ENCODE assay signal across 13 cellular contexts in genomic region chr12:69247253-69248018, GRCh38. TPM values are rescaled to one million over a fixed set of nuclear protein-coding genes. Genes with fewer than 3 reads are reported as not detected.
DNase-seq lines count a peak whose midpoint lies in the region; ATAC-seq, FAIRE-seq and TF ChIP-seq lines count a peak whose summit lies in the region.
"Had no signal": no experiment of that assay in that cellular context is flagged by ENCODE, and none has a peak within 500 bp of the region (broad histone marks: within the 10 kb centered on the region; RNA-seq: fewer than 3 reads in every experiment).

No MANE protein-coding gene starts in this region.

- H3K4me1 Mint-ChIP-seq in CD4-positive, alpha-beta memory T cell, result peaks cover 55 to 87% (median 76%) of the 10 kb centered on the region in 4 donors
- H3K4me1 Mint-ChIP-seq in activated naive CD8-positive, alpha-beta T cell treated with anti-CD3 and anti-CD28 coated beads for 36 hours, result peaks cover 79% of the 10 kb centered on the region
- H3K4me1 Mint-ChIP-seq in naive B cell, result peaks cover 45 to 80% (median 69%) of the 10 kb centered on the region in 3 donors

- H3K27me3 ChIP-seq in CD4-positive, alpha-beta memory T cell (ENCODE audit: insufficient read depth, low read length), result no peaks in the 10 kb centered on the region

- intact Hi-C loops in CD4-positive, alpha-beta memory T cell (cut with micrococcal nuclease), result no loop called here

- no peak overlapping the region for H3K4me3 ChIP-seq in CD4-positive, alpha-beta memory T cell (ENCODE audit: low read length in 2 of 2)
- H3K4me3 ChIP-seq: psoas muscle had no signal

- peaks cover 7 to 25% of the 10 kb centered on the region in 2 donors for H3K36me3 Mint-ChIP-seq in CD4-positive, alpha-beta memory T cell
- H3K36me3 Mint-ChIP-seq in activated naive CD8-positive, alpha-beta T cell treated with anti-CD3 and anti-CD28 coated beads for 36 hours, result peaks cover 33% of the 10 kb centered on the region
- H3K36me3 Mint-ChIP-seq in naive B cell, result no peaks in the 10 kb centered on the region

- no peak for TF ChIP-seq POLR2A in GM12891 (IDR thresholded peaks at IDR 0.05; ENCODE audit: low read depth, low read length)

- peak overlapping the region in 6 of 7 donors; percentile 54 to 88 (median 62) for H3K27ac Mint-ChIP-seq in CD4-positive, alpha-beta memory T cell
- H3K27ac Mint-ChIP-seq in activated naive CD8-positive, alpha-beta T cell treated with anti-CD3 and anti-CD28 coated beads for 36 hours, result peak overlapping the region; percentile 63
- peak overlapping the region in 5 of 6 donors; percentile 14 to 81 (median 53) for H3K27ac Mint-ChIP-seq in naive B cell

- no peaks in the 10 kb centered on the region for H3K27me3 Mint-ChIP-seq in CD4-positive, alpha-beta memory T cell
- no peaks in the 10 kb centered on the region for H3K27me3 Mint-ChIP-seq in activated naive CD8-positive, alpha-beta T cell treated with anti-CD3 and anti-CD28 coated beads for 36 hours
- H3K27me3 Mint-ChIP-seq in naive B cell, result no peaks in the 10 kb centered on the region

- ATAC-seq in naive B cell (ENCODE audit: low read depth in 2 of 2), result no peak
- ATAC-seq: psoas muscle had no signal

- CTCF ChIA-PET in CD4-positive, alpha-beta memory T cell (lab: Charles Lee; ENCODE audit: partially characterized antibody), result interaction anchor here (1.3 to 8.4 kb wide), 3 partner anchors 79 to 323 kb away, joined by 3 to 208 read pairs (median 4); no protein-coding TSS in a partner anchor

- H3K4me3 Mint-ChIP-seq in CD4-positive, alpha-beta memory T cell, result peak overlapping the region; percentile 16 to 80 (median 56)
- no peak overlapping the region for H3K4me3 Mint-ChIP-seq in activated naive CD8-positive, alpha-beta T cell treated with anti-CD3 and anti-CD28 coated beads for 36 hours
- H3K4me3 Mint-ChIP-seq in naive B cell, result peak overlapping the region in 1 of 8 donors; percentile 14

- H3K4me1 ChIP-seq in CD4-positive, alpha-beta memory T cell (ENCODE audit: insufficient read depth, low read length), result peaks cover 74% of the 10 kb centered on the region

- POLR2A ChIA-PET in CD4-positive, alpha-beta memory T cell (lab: Charles Lee; ENCODE audit: partially characterized antibody), result no interaction called here

- FAIRE-seq in GM12891 (lab: Jason Lieb, UNC), result peak; percentile 31

- H3K36me3 ChIP-seq in CD4-positive, alpha-beta memory T cell (ENCODE audit: insufficient read depth, low read length), result no peaks in the 10 kb centered on the region

- no peak overlapping the region for H3K27ac ChIP-seq in CD4-positive, alpha-beta memory T cell (ENCODE audit: low read depth, low read length)
- H3K27ac ChIP-seq: psoas muscle, RWPE1 had no signal

- H3K9me3 ChIP-seq in CD4-positive, alpha-beta memory T cell (ENCODE audit: control insufficient read depth in 1 of 2, low read length in 2 of 2), result no peaks in the 10 kb centered on the region
- H3K9me3 ChIP-seq: psoas muscle had no signal

- DNase-seq in CD4-positive, alpha-beta memory T cell, result no peak
- no peak for DNase-seq in GM12891 (ENCODE audit: insufficient read length, low spot score)
- DNase-seq in activated naive CD8-positive, alpha-beta T cell treated with anti-CD3 and anti-CD28 coated beads for 36 hours, result no peak
- no peak for DNase-seq in naive B cell
- DNase-seq in NCI-H226, result no peak
- DNase-seq in DMS53 (lab: John Stamatoyannopoulos, UW), result no peak
- no peak for DNase-seq in NCI-H1048 (lab: John Stamatoyannopoulos, UW)
- DNase-seq: activated CD4-positive, alpha-beta T cell treated with anti-CD3 and anti-CD28 coated beads, Interleukin-2, amount 50 U/mL, for 48 hours; cerebellar nuclear complex; NCI-H2081 treated with DMSO at 0.1 percent for 48 hours; NCI-H748 treated with DMSO at 0.1 percent for 48 hours; psoas muscle had no signal

- no peaks in the 10 kb centered on the region for H3K9me3 Mint-ChIP-seq in CD4-positive, alpha-beta memory T cell
- no peaks in the 10 kb centered on the region for H3K9me3 Mint-ChIP-seq in activated naive CD8-positive, alpha-beta T cell treated with anti-CD3 and anti-CD28 coated beads for 36 hours
- no peaks in the 10 kb centered on the region for H3K9me3 Mint-ChIP-seq in naive B cell

TF ChIP-seq in GM12891, 5 proteins besides CTCF, POLR2A, EP300 and RAD21:
- TF ChIP-seq TAF1 (IDR thresholded peaks at IDR 0.05; ENCODE audit: low read depth, low read length) (no peak), POU2F2 (IDR thresholded peaks at IDR 0.05; ENCODE audit: low read depth, low read length) (no peak), SPI1 (IDR thresholded peaks at IDR 0.05; ENCODE audit: low read depth, low read length) (no peak), PAX5 (IDR thresholded peaks at IDR 0.05; ENCODE audit: insufficient read depth, low read length, severe bottlenecking) (no peak), POLR2AphosphoS5 (IDR thresholded peaks at IDR 0.05; ENCODE audit: low read depth, low read length) (no peak)

RNA-seq across cellular contexts. Expression of gene CPSF6, which starts 8.1 kb away (rescaled TPM):
- 100 to 1,000 TPM; 109 to 120 TPM for total RNA-seq in CD4-positive, alpha-beta memory T cell
- 10 to 100 TPM; 55.7 to 61.3 TPM for polyA plus RNA-seq in CD4-positive, alpha-beta memory T cell
- 67.5 TPM for polyA plus RNA-seq in GM12891 (2012; ENCODE audit: low read depth, missing spikeins)
- total RNA-seq in activated naive CD8-positive, alpha-beta T cell treated with anti-CD3 and anti-CD28 coated beads for 36 hours, result 100 to 1,000 TPM; 124 to 133 TPM
- polyA plus RNA-seq in naive B cell (ENCODE audit: low read depth in 6 of 6), result 10 to 100 TPM; 51.3 to 74.9 (median 61.1) TPM
